In the genomic region with DNA sequence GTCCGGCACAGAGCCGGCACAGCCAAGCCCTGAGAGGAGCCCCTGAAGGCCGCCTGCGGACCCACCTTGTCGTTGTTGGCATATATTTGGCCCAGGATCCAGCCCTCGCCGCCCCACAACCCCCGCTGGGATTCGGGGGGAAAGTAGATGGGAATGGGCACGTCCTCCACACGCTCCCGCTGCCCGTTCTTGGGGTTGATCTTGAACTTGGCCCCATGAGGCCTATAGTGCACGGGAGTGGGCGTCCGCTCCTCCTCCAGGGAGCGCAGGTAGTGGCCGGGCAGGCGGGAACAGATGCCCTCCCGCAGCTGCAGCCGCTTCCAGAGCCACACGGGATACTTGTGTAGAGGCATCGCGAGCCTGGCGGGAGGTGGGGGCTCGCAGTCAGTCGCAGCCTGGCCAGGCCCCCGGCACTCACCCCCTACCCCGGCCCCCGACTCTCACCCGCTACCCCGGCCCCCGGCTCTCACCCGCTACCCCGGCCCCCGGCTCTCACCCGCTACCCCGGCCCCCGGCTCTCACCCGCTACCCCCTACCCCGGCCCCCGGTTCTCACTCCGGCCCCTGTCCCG, we compare ENCODE assay signal across 8 cellular contexts. TPM values are rescaled to one million over a fixed set of nuclear protein-coding genes. Genes with fewer than 3 reads are reported as not detected.
DNase-seq lines count a peak whose midpoint lies in the region; ATAC-seq and TF ChIP-seq lines count a peak whose summit lies in the region.

No MANE protein-coding gene starts in this region.

- POLR2A ChIA-PET in WTC11 (lab: Charles Lee): interaction anchor here (1.0 to 1.6 kb wide), 3 partner anchors 9 to 14 kb away, joined by 3 to 4 read pairs (median 3); no protein-coding TSS in a partner anchor

- H3K4me1 ChIP-seq in skeletal muscle satellite cell (ENCODE audit: control insufficient read depth, insufficient read depth, low read length): peaks cover 13% of the 10 kb centered on the region

- peaks cover 49% of the 10 kb centered on the region for H3K36me3 ChIP-seq in skeletal muscle satellite cell (ENCODE audit: insufficient read depth, low read length)

- TF ChIP-seq CTCF in GM20000 (IDR thresholded peaks at IDR 0.05; ENCODE audit: extremely low read depth, missing control alignments) (no peak), WTC11 (IDR thresholded peaks at IDR 0.05) (no peak)

- no peaks in the 10 kb centered on the region for H3K27me3 ChIP-seq in skeletal muscle satellite cell (ENCODE audit: control insufficient read depth, insufficient read depth, low read length)

- no peaks in the 10 kb centered on the region for H3K27me3 Mint-ChIP-seq in WTC11 (ENCODE audit: low read depth)

- H3K9me3 Mint-ChIP-seq in WTC11: no peaks in the 10 kb centered on the region

- intact Hi-C loops in left cardiac atrium (cut with DNase I): no loop called here

- H3K36me3 Mint-ChIP-seq in WTC11: peaks cover 23% of the 10 kb centered on the region

- peaks cover 11% of the 10 kb centered on the region for H3K4me1 Mint-ChIP-seq in WTC11

- H3K4me2 ChIP-seq in skeletal muscle satellite cell (ENCODE audit: low read length): peak overlapping the region; percentile 81

- peak overlapping the region; percentile 61 for H3K9ac ChIP-seq in skeletal muscle satellite cell (ENCODE audit: low read depth, low read length)

- no peaks in the 10 kb centered on the region for H3K9me3 ChIP-seq in skeletal muscle satellite cell (replicated peaks; ENCODE audit: low read length)

- peak; percentile 57 for DNase-seq in GM20000 (ENCODE audit: low spot score)
- DNase-seq in WTC11 (ENCODE audit: low spot score): no peak
- no peak for DNase-seq in left cardiac atrium
- DNase-seq in HuH-7 (ENCODE audit: low spot score): no peak
- no peak for DNase-seq in DMS79 (lab: John Stamatoyannopoulos, UW)
- DNase-seq in NCI-H345 (lab: John Stamatoyannopoulos, UW): no peak
- no peak for DNase-seq in nucleus accumbens (lab: John Stamatoyannopoulos, UW)

- H3K27ac Mint-ChIP-seq in WTC11: no peak overlapping the region

- CTCF ChIA-PET in WTC11 (lab: Charles Lee): interaction anchor here (0.6 to 3.4 kb wide), 11 partner anchors 8 to 279 kb away, joined by 3 to 30 read pairs (median 4); a partner anchor contains a TSS

- peak overlapping the region; percentile 73 for H3K4me3 ChIP-seq in skeletal muscle satellite cell (ENCODE audit: low read length)

- ATAC-seq in WTC11 (peak; percentile 42), left cardiac atrium (peak; percentile 50 to 53)

- H3K4me3 Mint-ChIP-seq in WTC11: peak overlapping the region; percentile 78

TF ChIP-seq in WTC11, 78 proteins besides CTCF, POLR2A, EP300 and RAD21:
- TF ChIP-seq GTF2I (CRISPR knock-in tag; conservative IDR thresholded peaks at IDR 0.05) (no peak), JAZF1 (CRISPR knock-in tag; IDR thresholded peaks at IDR 0.05) (no peak), NFATC4 (CRISPR knock-in tag; IDR thresholded peaks at IDR 0.05) (no peak), CREM (CRISPR knock-in tag; IDR thresholded peaks at IDR 0.05) (no peak), GABPB1 (CRISPR knock-in tag; IDR thresholded peaks at IDR 0.05) (no peak), IRF2 (CRISPR knock-in tag; IDR thresholded peaks at IDR 0.05; ENCODE audit: borderline replicate concordance, low read depth) (no peak), ZNF671 (CRISPR knock-in tag; IDR thresholded peaks at IDR 0.05) (no peak), TEAD4 (CRISPR knock-in tag; IDR thresholded peaks at IDR 0.05) (no peak), EMX1 (CRISPR knock-in tag; IDR thresholded peaks at IDR 0.05) (peak; percentile 26), ZNF138 (CRISPR knock-in tag; conservative IDR thresholded peaks at IDR 0.05) (no peak), ZNF219 (CRISPR knock-in tag; IDR thresholded peaks at IDR 0.05; ENCODE audit: borderline replicate concordance) (no peak)
- TF ChIP-seq, protein P1, sequence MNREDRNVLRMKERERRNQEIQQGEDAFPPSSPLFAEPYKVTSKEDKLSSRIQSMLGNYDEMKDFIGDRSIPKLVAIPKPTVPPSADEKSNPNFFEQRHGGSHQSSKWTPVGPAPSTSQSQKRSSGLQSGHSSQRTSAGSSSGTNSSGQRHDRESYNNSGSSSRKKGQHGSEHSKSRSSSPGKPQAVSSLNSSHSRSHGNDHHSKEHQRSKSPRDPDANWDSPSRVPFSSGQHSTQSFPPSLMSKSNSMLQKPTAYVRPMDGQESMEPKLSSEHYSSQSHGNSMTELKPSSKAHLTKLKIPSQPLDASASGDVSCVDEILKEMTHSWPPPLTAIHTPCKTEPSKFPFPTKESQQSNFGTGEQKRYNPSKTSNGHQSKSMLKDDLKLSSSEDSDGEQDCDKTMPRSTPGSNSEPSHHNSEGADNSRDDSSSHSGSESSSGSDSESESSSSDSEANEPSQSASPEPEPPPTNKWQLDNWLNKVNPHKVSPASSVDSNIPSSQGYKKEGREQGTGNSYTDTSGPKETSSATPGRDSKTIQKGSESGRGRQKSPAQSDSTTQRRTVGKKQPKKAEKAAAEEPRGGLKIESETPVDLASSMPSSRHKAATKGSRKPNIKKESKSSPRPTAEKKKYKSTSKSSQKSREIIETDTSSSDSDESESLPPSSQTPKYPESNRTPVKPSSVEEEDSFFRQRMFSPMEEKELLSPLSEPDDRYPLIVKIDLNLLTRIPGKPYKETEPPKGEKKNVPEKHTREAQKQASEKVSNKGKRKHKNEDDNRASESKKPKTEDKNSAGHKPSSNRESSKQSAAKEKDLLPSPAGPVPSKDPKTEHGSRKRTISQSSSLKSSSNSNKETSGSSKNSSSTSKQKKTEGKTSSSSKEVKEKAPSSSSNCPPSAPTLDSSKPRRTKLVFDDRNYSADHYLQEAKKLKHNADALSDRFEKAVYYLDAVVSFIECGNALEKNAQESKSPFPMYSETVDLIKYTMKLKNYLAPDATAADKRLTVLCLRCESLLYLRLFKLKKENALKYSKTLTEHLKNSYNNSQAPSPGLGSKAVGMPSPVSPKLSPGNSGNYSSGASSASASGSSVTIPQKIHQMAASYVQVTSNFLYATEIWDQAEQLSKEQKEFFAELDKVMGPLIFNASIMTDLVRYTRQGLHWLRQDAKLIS (CRISPR knock-in tag; IDR thresholded peaks at IDR 0.05; ENCODE audit: borderline replicate concordance): no peak
- TF ChIP-seq, protein P2, sequence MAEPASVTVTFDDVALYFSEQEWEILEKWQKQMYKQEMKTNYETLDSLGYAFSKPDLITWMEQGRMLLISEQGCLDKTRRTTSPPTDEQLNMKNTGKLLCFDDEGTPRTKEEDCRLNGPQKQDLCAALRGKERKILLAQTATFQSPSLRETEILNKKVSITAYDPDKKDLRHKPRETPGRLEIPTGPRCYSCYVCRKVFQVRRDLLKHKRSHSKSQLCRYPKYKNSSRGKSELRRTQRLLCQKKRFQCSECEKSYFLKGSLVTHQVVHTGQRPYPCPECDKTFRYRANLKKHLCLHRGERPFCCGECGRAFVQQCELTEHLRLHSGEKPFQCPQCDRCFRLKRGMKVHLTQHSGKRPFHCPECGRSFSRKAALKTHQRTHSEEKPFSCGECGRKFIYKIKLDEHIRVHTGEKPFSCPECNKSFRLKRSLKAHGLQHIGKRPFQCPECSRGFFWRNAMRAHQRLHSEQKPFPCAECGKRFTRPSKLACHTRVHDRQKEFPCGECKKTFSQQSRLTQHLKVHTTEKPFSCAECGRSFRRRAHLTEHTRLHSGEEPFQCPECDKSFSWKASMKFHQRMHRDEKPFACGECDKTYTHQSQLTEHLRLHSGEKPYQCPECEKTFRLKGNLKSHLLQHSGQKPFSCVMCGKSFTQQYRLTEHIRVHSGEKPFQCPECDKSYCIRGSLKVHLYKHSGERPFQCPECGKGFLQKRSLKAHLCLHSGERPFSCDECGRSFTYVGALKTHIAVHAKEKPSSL (CRISPR knock-in tag; conservative IDR thresholded peaks at IDR 0.05): no peak
- TF ChIP-seq, protein P3, sequence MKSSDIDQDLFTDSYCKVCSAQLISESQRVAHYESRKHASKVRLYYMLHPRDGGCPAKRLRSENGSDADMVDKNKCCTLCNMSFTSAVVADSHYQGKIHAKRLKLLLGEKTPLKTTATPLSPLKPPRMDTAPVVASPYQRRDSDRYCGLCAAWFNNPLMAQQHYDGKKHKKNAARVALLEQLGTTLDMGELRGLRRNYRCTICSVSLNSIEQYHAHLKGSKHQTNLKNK (CRISPR knock-in tag; IDR thresholded peaks at IDR 0.05): peak; percentile 40; the same call in 1 of the 2 replicates

RNA-seq across cellular contexts. Expression of a gene that starts 0.4 kb away (rescaled TPM):
- total RNA-seq in WTC11 (2021) (119 to 144 TPM (median 140 TPM) in 3 replicates), left cardiac atrium (10 to 100 TPM; 63.2 to 63.4 TPM)
- total RNA-seq in skeletal muscle satellite cell (2012; rRNA removed): 83.1 and 89.3 TPM in 2 replicates

RNA-seq across cellular contexts. Expression of a gene that starts 11.8 kb away (rescaled TPM):
- total RNA-seq in WTC11 (2021) (104 to 108 TPM (median 107 TPM) in 3 replicates), left cardiac atrium (10 to 100 TPM; 27.3 to 33.5 TPM)
- 55.7 and 57.8 TPM in 2 replicates for total RNA-seq in skeletal muscle satellite cell (2012; rRNA removed)

RNA-seq across cellular contexts. Expression of a gene that starts 17.4 kb away (rescaled TPM):
- 48.0 to 50.3 TPM (median 48.9 TPM) in 3 replicates for total RNA-seq in WTC11 (2021)
- 10 to 100 TPM; 10.9 to 12.3 TPM for total RNA-seq in left cardiac atrium
- total RNA-seq in skeletal muscle satellite cell (2012; rRNA removed): 21.0 and 21.8 TPM in 2 replicates

RNA-seq across cellular contexts. Expression of a gene that starts 27.0 kb away (rescaled TPM):
- total RNA-seq in WTC11 (2021) (467 to 550 TPM (median 535 TPM) in 3 replicates), left cardiac atrium (10 to 100 TPM; 45.3 to 71.1 TPM)
- 86.2 and 134 TPM in 2 replicates for total RNA-seq in skeletal muscle satellite cell (2012; rRNA removed)

RNA-seq across cellular contexts. Expression of a gene that starts 31.7 kb away (rescaled TPM):
- total RNA-seq in WTC11 (2021) (37.8 to 43.6 TPM (median 40.7 TPM) in 3 replicates), left cardiac atrium (10 to 100 TPM in 1 of 2 donors, 1 to 10 TPM in 1; 8.9 to 15.9 TPM)
- total RNA-seq in skeletal muscle satellite cell (2012; rRNA removed): 17.5 and 21.8 TPM in 2 replicates
